Comparison of ENCODE assay signal across 19 cellular contexts in the genomic region with DNA sequence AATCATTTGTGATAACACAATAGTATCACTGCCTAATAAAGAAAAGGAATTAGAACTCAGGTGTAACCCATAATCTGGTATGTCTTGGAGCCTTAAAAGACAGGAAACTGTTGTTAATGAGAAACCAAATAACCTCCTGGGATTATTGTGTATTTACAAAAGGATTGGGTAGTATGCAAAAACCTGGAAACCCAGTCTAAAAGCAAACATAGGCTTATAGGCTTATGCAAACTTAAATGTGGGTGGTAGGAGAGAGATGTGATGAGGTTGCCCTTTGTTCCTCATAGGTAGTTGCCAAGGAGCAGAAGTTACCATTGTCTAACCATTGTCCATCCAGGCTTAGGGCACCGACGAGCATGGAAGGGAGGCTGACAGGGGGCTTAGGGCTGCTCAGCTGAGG.
DNase-seq lines count a peak whose midpoint lies in the region; ATAC-seq and TF ChIP-seq lines count a peak whose summit lies in the region.
"Had no signal": no experiment of that assay in that cellular context is flagged by ENCODE, and none has a peak within 500 bp of the region (broad histone marks: within the 10 kb centered on the region; RNA-seq: fewer than 3 reads in every experiment).

No MANE protein-coding gene starts in this region.

- BruUV-seq in Caco-2 (replicated peaks; lab: Mats Ljungman, UMichigan), result no TSS peak
- no TSS peak for BruUV-seq in PC-3 (replicated peaks; lab: Mats Ljungman, UMichigan)

- H3K18ac ChIP-seq in neuronal stem cell (ENCODE audit: low read length), result peak overlapping the region; percentile 41

- H3K27me3 ChIP-seq in Caco-2 (replicated peaks; ENCODE audit: control insufficient read depth, insufficient read depth, low read length), result no peaks in the 10 kb centered on the region
- H3K27me3 ChIP-seq in PC-3 (ENCODE audit: low read length), result no peaks in the 10 kb centered on the region
- H3K27me3 ChIP-seq in neuronal stem cell (ENCODE audit: control insufficient read depth in 3 of 3, insufficient read depth in 3 of 3, low read depth in 1 of 3, low read length in 3 of 3), result no peaks in the 10 kb centered on the region

- no peak overlapping the region for H2BK5ac ChIP-seq in neuronal stem cell (ENCODE audit: low read length)

- no peaks in the 10 kb centered on the region for H3K9me3 Mint-ChIP-seq in Caco-2 (ENCODE audit: unreplicated experiment)
- H3K9me3 Mint-ChIP-seq in activated T-helper 2 cell treated with anti-CD3 and anti-CD28 coated beads, Interferon-gamma antibody, Interleukin-2, Interleukin-4, amounts not matched to agents 10 μg/mL and 5 μg/mL and 100 μg/mL, durations not matched to agents 14 hours and 24 hours and 36 hours, result no peaks in the 10 kb centered on the region

- H3K4me3 Mint-ChIP-seq in Caco-2 (ENCODE audit: unreplicated experiment), result no peak overlapping the region
- no peak overlapping the region for H3K4me3 Mint-ChIP-seq in activated T-helper 2 cell treated with anti-CD3 and anti-CD28 coated beads, Interferon-gamma antibody, Interleukin-2, Interleukin-4, amounts not matched to agents 10 μg/mL and 5 μg/mL and 100 μg/mL, durations not matched to agents 14 hours and 24 hours and 36 hours (ENCODE audit: low read depth)
- H3K4me3 Mint-ChIP-seq: B cell; CD4-positive, alpha-beta T cell; T-helper 17 cell had no signal

- H3K79me2 ChIP-seq in PC-3 (ENCODE audit: low read length), result no peaks in the 10 kb centered on the region

- peak overlapping the region; percentile 73 for H3K23ac ChIP-seq in neuronal stem cell (ENCODE audit: low read depth, low read length, poor library complexity)

- no peak overlapping the region for H4K91ac ChIP-seq in neuronal stem cell (ENCODE audit: low read depth, low read length, poor library complexity)

- H3K36me3 Mint-ChIP-seq in Caco-2 (ENCODE audit: insufficient read depth, unreplicated experiment), result no peaks in the 10 kb centered on the region
- H3K36me3 Mint-ChIP-seq in activated T-helper 2 cell treated with anti-CD3 and anti-CD28 coated beads, Interferon-gamma antibody, Interleukin-2, Interleukin-4, amounts not matched to agents 10 μg/mL and 5 μg/mL and 100 μg/mL, durations not matched to agents 14 hours and 24 hours and 36 hours (ENCODE audit: low read depth), result no peaks in the 10 kb centered on the region

- H3K9me2 ChIP-seq in PC-3 (replicated peaks; ENCODE audit: low read length), result no peaks in the 10 kb centered on the region

- CTCF ChIA-PET in Caco-2 (lab: Charles Lee) (no interaction called here), PC-3 (lab: Charles Lee) (no interaction called here)

- peak overlapping the region; percentile 42 for H3K27ac Mint-ChIP-seq in Caco-2 (ENCODE audit: unreplicated experiment)
- no peak overlapping the region for H3K27ac Mint-ChIP-seq in activated T-helper 2 cell treated with anti-CD3 and anti-CD28 coated beads, Interferon-gamma antibody, Interleukin-2, Interleukin-4, amounts not matched to agents 10 μg/mL and 5 μg/mL and 100 μg/mL, durations not matched to agents 14 hours and 24 hours and 36 hours
- H3K27ac Mint-ChIP-seq: B cell; CD4-positive, alpha-beta T cell; T-helper 17 cell had no signal

- intact Hi-C loops in Caco-2 (cut with micrococcal nuclease; ENCODE audit: unreplicated experiment), result loop anchor here (10.0 kb wide), 1 partner anchor 87 kb away; no protein-coding TSS in a partner anchor
- intact Hi-C loops in PC-3 (cut with micrococcal nuclease), result no loop called here
- intact Hi-C loops in activated T-helper 2 cell treated with anti-CD3 and anti-CD28 coated beads, Interferon-gamma antibody, Interleukin-2, Interleukin-4, amounts not matched to agents 10 μg/mL and 5 μg/mL and 100 μg/mL, durations not matched to agents 14 hours and 24 hours and 36 hours (cut with micrococcal nuclease), result no loop called here

- no peak overlapping the region for H3K14ac ChIP-seq in neuronal stem cell (ENCODE audit: low read length)

- no peaks in the 10 kb centered on the region for H4K20me1 ChIP-seq in PC-3 (ENCODE audit: low read length)

- H3K4me3 ChIP-seq in Caco-2 (ENCODE audit: low read depth, low read length) (no peak overlapping the region), PC-3 (ENCODE audit: low read length) (no peak overlapping the region), neuronal stem cell (ENCODE audit: low read length in 2 of 2) (no peak overlapping the region)
- H3K4me3 ChIP-seq: GM12878 had no signal

- H3K4ac ChIP-seq in neuronal stem cell (ENCODE audit: low read length), result no peak overlapping the region

- no peak overlapping the region for H2BK120ac ChIP-seq in neuronal stem cell (ENCODE audit: low read depth, low read length)

- H3K4me1 ChIP-seq in Caco-2 (peaks cover 20% of the 10 kb centered on the region), PC-3 (ENCODE audit: insufficient read depth, low read length) (peaks cover 20% of the 10 kb centered on the region), neuronal stem cell (ENCODE audit: control insufficient read depth in 2 of 2, insufficient read depth in 1 of 2, low read depth in 1 of 2, low read length in 2 of 2) (peaks cover 0 to 3% of the 10 kb centered on the region in 2 donors)

- POLR2A ChIA-PET in Caco-2 (lab: Charles Lee) (no interaction called here), PC-3 (lab: Charles Lee; ENCODE audit: unreplicated experiment) (no interaction called here)

- H3K9ac ChIP-seq in PC-3 (ENCODE audit: low read length) (no peak overlapping the region), neuronal stem cell (ENCODE audit: low read depth, low read length, poor library complexity) (no peak overlapping the region)

- H3K4me2 ChIP-seq in PC-3 (ENCODE audit: low read length) (peak overlapping the region; percentile 37), neuronal stem cell (ENCODE audit: insufficient read depth, low read length, poor library complexity, severe bottlenecking) (no peak overlapping the region)

- H3K27me3 Mint-ChIP-seq in Caco-2 (ENCODE audit: insufficient read depth, unreplicated experiment), result no peaks in the 10 kb centered on the region
- H3K27me3 Mint-ChIP-seq in activated T-helper 2 cell treated with anti-CD3 and anti-CD28 coated beads, Interferon-gamma antibody, Interleukin-2, Interleukin-4, amounts not matched to agents 10 μg/mL and 5 μg/mL and 100 μg/mL, durations not matched to agents 14 hours and 24 hours and 36 hours (ENCODE audit: low read depth), result no peaks in the 10 kb centered on the region
- H3K27me3 Mint-ChIP-seq: CD4-positive, alpha-beta T cell; T-helper 17 cell had no signal

- H3K36me3 ChIP-seq in Caco-2 (ENCODE audit: control insufficient read depth, insufficient read depth, low read length), result no peaks in the 10 kb centered on the region
- H3K36me3 ChIP-seq in PC-3 (ENCODE audit: low read depth, low read length), result no peaks in the 10 kb centered on the region
- no peaks in the 10 kb centered on the region for H3K36me3 ChIP-seq in neuronal stem cell (replicated peaks in 1 of 2; ENCODE audit: control insufficient read depth in 2 of 2, insufficient read depth in 2 of 2, low read length in 2 of 2)

- TF ChIP-seq CTCF in Caco-2 (IDR thresholded peaks at IDR 0.05; ENCODE audit: insufficient read depth in 1 of 2, low read depth in 1 of 2, low read length in 1 of 2, severe bottlenecking in 1 of 2, unreplicated experiment in 1 of 2) (no peak), PC-3 (conservative IDR thresholded peaks at IDR 0.05; ENCODE audit: low read depth, low read length) (no peak)

- H3K9me3 ChIP-seq in Caco-2 (no peaks in the 10 kb centered on the region), PC-3 (ENCODE audit: low read length) (no peaks in the 10 kb centered on the region), neuronal stem cell (replicated peaks in 1 of 2; ENCODE audit: control insufficient read depth in 2 of 2, insufficient read depth in 1 of 2, low read depth in 1 of 2, low read length in 2 of 2) (no peaks in the 10 kb centered on the region)

- DNase-seq in Caco-2, result peak in 1 of 2 experiments; percentile 60
- peak; percentile 86 for DNase-seq in NCI-H1048 (lab: John Stamatoyannopoulos, UW)
- DNase-seq in PC-3, result peak; percentile 67
- no peak for DNase-seq in neuronal stem cell (ENCODE audit: low spot score)
- no peak for DNase-seq in activated T-helper 2 cell treated with anti-CD3 and anti-CD28 coated beads, Interferon-gamma antibody, Interleukin-2, Interleukin-4, amounts not matched to agents 10 μg/mL and 5 μg/mL and 100 μg/mL, durations not matched to agents 14 hours and 24 hours and 36 hours (ENCODE audit: low spot score)
- DNase-seq: CD4-positive, alpha-beta T cell; DND-41; HCEC 1CT; KG1; NCI-H1436 treated with DMSO at 0.1 percent for 48 hours; NCI-H2107; NCI-H2227 treated with DMSO at 0.1 percent for 48 hours; NCI-H524 treated with DMSO at 0.1 percent for 48 hours; T-helper 17 cell had no signal

- peaks cover 6% of the 10 kb centered on the region for H3F3A ChIP-seq in PC-3 (ENCODE audit: low read length, unreplicated experiment)

- H3K27ac ChIP-seq in PC-3 (ENCODE audit: low read length) (peak overlapping the region; percentile 40), neuronal stem cell (replicated peaks; ENCODE audit: low read length) (no peak overlapping the region)

- no peak overlapping the region for H4K8ac ChIP-seq in neuronal stem cell (ENCODE audit: low read depth, low read length)

- no peaks in the 10 kb centered on the region for H3K4me1 Mint-ChIP-seq in Caco-2 (ENCODE audit: low read depth, unreplicated experiment)
- no peaks in the 10 kb centered on the region for H3K4me1 Mint-ChIP-seq in activated T-helper 2 cell treated with anti-CD3 and anti-CD28 coated beads, Interferon-gamma antibody, Interleukin-2, Interleukin-4, amounts not matched to agents 10 μg/mL and 5 μg/mL and 100 μg/mL, durations not matched to agents 14 hours and 24 hours and 36 hours (ENCODE audit: low read depth)
- H3K4me1 Mint-ChIP-seq: B cell had no signal

- ATAC-seq in PC-3, result peak; percentile 95
- ATAC-seq in HG02840 (IDR thresholded peaks at IDR 0.05; ENCODE audit: low FRiP score, unreplicated experiment), result no peak
- no peak for ATAC-seq in HG03025 (IDR thresholded peaks at IDR 0.05; ENCODE audit: low FRiP score, unreplicated experiment)
- ATAC-seq in HG03280 (IDR thresholded peaks at IDR 0.05; ENCODE audit: unreplicated experiment), result no peak
- ATAC-seq: GM12878, T-helper 17 cell had no signal

- no CpG with 5 or more reads among the region's 2 CpGs for WGBS in neuronal stem cell (ENCODE audit: extremely low coverage in 2 of 2, insufficient read length in 2 of 2, insufficient replicate concordance in 1 of 2), 2 donors

- no peaks in the 10 kb centered on the region for H3K79me1 ChIP-seq in neuronal stem cell (ENCODE audit: low read depth, low read length)

- peak overlapping the region; percentile 81 for H2AK5ac ChIP-seq in neuronal stem cell (ENCODE audit: low read depth, low read length)

- H2BK15ac ChIP-seq in neuronal stem cell (ENCODE audit: low read length), result no peak overlapping the region

- peak overlapping the region; percentile 25 for H2BK12ac ChIP-seq in neuronal stem cell (ENCODE audit: low read length)

- no peak overlapping the region for H2AFZ ChIP-seq in PC-3 (ENCODE audit: low read length)
- H2AFZ ChIP-seq in neuronal stem cell (ENCODE audit: low read length), result no peak overlapping the region

Comparison
In these comparisons a context has a peak if more than half of its experiments do, and no peak if none do; other contexts are left out.
1. DNase-seq: peak in NCI-H1048 (single experiment) and PC-3 (single experiment); none in neuronal stem cell (single experiment) and activated T-helper 2 cell treated with anti-CD3 and anti-CD28 coated beads, Interferon-gamma antibody, Interleukin-2, Interleukin-4, amounts not matched to agents 10 μg/mL and 5 μg/mL and 100 μg/mL, durations not matched to agents 14 hours and 24 hours and 36 hours (single experiment).